Comparison of ENCODE assay signal across 9 cellular contexts in the genomic region with DNA sequence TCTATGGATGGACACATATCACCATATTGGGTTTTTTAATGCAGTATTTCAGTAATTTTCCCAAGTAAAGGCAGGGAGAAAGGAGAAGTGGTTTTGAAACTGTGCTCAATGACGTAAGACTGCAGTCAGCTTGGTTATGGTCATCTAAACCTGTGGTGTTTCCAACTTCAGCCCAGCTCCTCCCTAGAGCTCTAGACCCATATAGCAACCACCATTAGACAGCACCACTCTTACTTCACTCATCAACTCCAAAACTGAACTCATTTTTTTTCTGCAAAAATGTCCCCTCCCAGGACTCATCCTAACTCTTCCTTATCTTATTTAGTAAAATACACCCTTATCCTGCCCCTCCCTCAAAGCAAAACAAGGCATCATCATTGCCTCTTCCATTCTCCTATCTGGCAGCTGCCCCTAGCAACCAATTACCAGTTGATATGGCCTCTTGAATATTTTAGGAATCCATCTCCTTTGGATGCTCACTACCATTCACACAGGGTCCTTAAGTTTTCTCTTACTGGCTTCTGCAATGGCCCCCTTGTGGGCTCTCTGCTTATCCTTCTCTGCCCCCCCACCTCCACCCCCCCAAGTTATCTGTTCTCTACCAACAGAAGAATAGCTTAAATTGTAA. TPM values are rescaled to one million over a fixed set of nuclear protein-coding genes. Genes with fewer than 3 reads are reported as not detected.
DNase-seq lines count a peak whose midpoint lies in the region; ATAC-seq, FAIRE-seq and TF ChIP-seq lines count a peak whose summit lies in the region.
"Had no signal": no experiment of that assay in that cellular context is flagged by ENCODE, and none has a peak within 500 bp of the region (broad histone marks: within the 10 kb centered on the region; RNA-seq: fewer than 3 reads in every experiment).

No MANE protein-coding gene starts in this region.

- H3K9me3 ChIP-seq in K562 (replicated peaks; ENCODE audit: control insufficient read depth, insufficient read depth, low read depth, low read length) = no peaks in the 10 kb centered on the region
- no peaks in the 10 kb centered on the region for H3K9me3 ChIP-seq in skeletal muscle satellite cell (replicated peaks; ENCODE audit: low read length)

- in situ Hi-C loops in K562 (cut with MboI) = no loop called here

- intact Hi-C loops in K562 (cut with micrococcal nuclease) = loop anchor here (5.0 kb wide), 2 partner anchors 120 to 325 kb away; no protein-coding TSS in a partner anchor

- H3K27ac Mint-ChIP-seq in activated T-cell treated with anti-CD3 and anti-CD28 coated beads, Interleukin-2, amount 50 U/mL, for 24 hours = peak overlapping the region; percentile 96

- H3K9ac ChIP-seq in K562 (ENCODE audit: insufficient read depth in 1 of 2, low read depth in 2 of 2, low read length in 2 of 2) (peak overlapping the region in 1 of 2 experiments; percentile 84; a peak in 1 of 4 replicates), skeletal muscle satellite cell (ENCODE audit: low read depth, low read length) (peak overlapping the region; percentile 95)

- no peak for FAIRE-seq in K562 (lab: Jason Lieb, UNC)
- FAIRE-seq: TTC549 had no signal

- ATAC-seq in K562 (no peak), HG02642 (IDR thresholded peaks at IDR 0.05; ENCODE audit: poor library complexity, unreplicated experiment) (no peak), HG02852 (IDR thresholded peaks at IDR 0.05; ENCODE audit: unreplicated experiment) (no peak), HG03039 (IDR thresholded peaks at IDR 0.05; ENCODE audit: unreplicated experiment) (no peak)

- H3K9me1 ChIP-seq in K562 (ENCODE audit: control insufficient read depth, insufficient read depth, low read length) = no peaks in the 10 kb centered on the region

- H3K36me3 ChIP-seq in K562 (ENCODE audit: control insufficient read depth, insufficient read depth, low read length) (no peaks in the 10 kb centered on the region; the same call in 2 of the 3 replicates), skeletal muscle satellite cell (ENCODE audit: insufficient read depth, low read length) (no peaks in the 10 kb centered on the region)

- CTCF ChIA-PET in K562 (lab: Yijun Ruan, JAX; ENCODE audit: low intra/inter-chr PET ratio) = no interaction called here

- H3K4me2 ChIP-seq in K562 (ENCODE audit: insufficient read depth, low read length) = peak overlapping the region; percentile 94
- peak overlapping the region; percentile 95 for H3K4me2 ChIP-seq in skeletal muscle satellite cell (ENCODE audit: low read length)

- TF ChIP-seq RAD21 in K562 (CRISPR knock-in tag; conservative IDR thresholded peaks at IDR 0.05 in 1 of 2, IDR thresholded peaks at IDR 0.05 in 1 of 2) = no peak

- TF ChIP-seq CTCF in K562 (IDR thresholded peaks at IDR 0.05 in 2 of 3, conservative IDR thresholded peaks at IDR 0.05 in 1 of 3; ENCODE audit: insufficient read depth in 2 of 3, low read depth in 1 of 3, low read length in 3 of 3) = peak in 1 of 3 experiments; percentile 14; a peak in 1 of 6 replicates

- H3K27me3 ChIP-seq in K562 (ENCODE audit: control insufficient read depth in 2 of 2, insufficient read depth in 2 of 2, low read length in 2 of 2) (no peaks in the 10 kb centered on the region), skeletal muscle satellite cell (ENCODE audit: control insufficient read depth, insufficient read depth, low read length) (no peaks in the 10 kb centered on the region)

- peaks cover 41% of the 10 kb centered on the region for H3K4me1 Mint-ChIP-seq in activated T-cell treated with anti-CD3 and anti-CD28 coated beads, Interleukin-2, amount 50 U/mL, for 24 hours (ENCODE audit: low read depth)

- no peaks in the 10 kb centered on the region for H3K9me3 Mint-ChIP-seq in activated T-cell treated with anti-CD3 and anti-CD28 coated beads, Interleukin-2, amount 50 U/mL, for 24 hours

- no peaks in the 10 kb centered on the region for H3K27me3 Mint-ChIP-seq in activated T-cell treated with anti-CD3 and anti-CD28 coated beads, Interleukin-2, amount 50 U/mL, for 24 hours

- H3K36me3 Mint-ChIP-seq in activated T-cell treated with anti-CD3 and anti-CD28 coated beads, Interleukin-2, amount 50 U/mL, for 24 hours (ENCODE audit: low read depth) = peaks cover 19% of the 10 kb centered on the region

- TF ChIP-seq POLR2A in K562 (conservative IDR thresholded peaks at IDR 0.05) = no peak

- H2AFZ ChIP-seq in K562 (ENCODE audit: low read depth, low read length) = peak overlapping the region; percentile 88; the same call in 1 of the 2 replicates

- TF ChIP-seq EP300 in K562 (IDR thresholded peaks at IDR 0.05; ENCODE audit: low read length) = no peak

- no peak overlapping the region for H3K27ac ChIP-seq in K562 (ENCODE audit: extremely low read depth, low read depth, low read length)

- BruUV-seq in K562 (replicated peaks; lab: Mats Ljungman, UMichigan) = no TSS peak

- 50% methylated on average over 1 of the region's 1 CpG for WGBS in K562 (ENCODE audit: insufficient coverage, low coverage, missing lambda C conversion rate)

- DNase-seq in activated T-cell treated with anti-CD3 and anti-CD28 coated beads, Interleukin-2, amount 50 U/mL, for 24 hours = no peak
- no peak for DNase-seq in activated T-cell treated with anti-CD3 and anti-CD28 coated beads, Interleukin-2, amount 50 U/mL, for 1 hour
- DNase-seq in LHCN-M2 (ENCODE audit: low read depth) (peak; percentile 81), K562 (ENCODE audit: extremely low read depth in 1 of 4, low spot score in 3 of 4) (peak; percentile 36 to 56 (median 46))

- peak overlapping the region; percentile 88 for H3K4me3 ChIP-seq in K562
- peak overlapping the region; percentile 80 for H3K4me3 ChIP-seq in skeletal muscle satellite cell (ENCODE audit: low read length)

- H3K79me2 ChIP-seq in K562 (ENCODE audit: control insufficient read depth, insufficient read depth, low read length) = peaks cover 44% of the 10 kb centered on the region

- H3K4me3 Mint-ChIP-seq in activated T-cell treated with anti-CD3 and anti-CD28 coated beads, Interleukin-2, amount 50 U/mL, for 24 hours = peak overlapping the region; percentile 96

- peaks cover 10% of the 10 kb centered on the region; the same call in 1 of the 2 replicates for H4K20me1 ChIP-seq in K562 (replicated peaks; ENCODE audit: control insufficient read depth, insufficient read depth, low read length)

- POLR2A ChIA-PET in K562 (lab: Yijun Ruan, JAX) = interaction anchor here (0.6 to 4.0 kb wide), 8 partner anchors 8 to 336 kb away, joined by 3 to 22 read pairs (median 4); no protein-coding TSS in a partner anchor

- H3K4me1 ChIP-seq in K562 (replicated peaks in 1 of 2; ENCODE audit: control insufficient read depth in 2 of 2, insufficient read depth in 2 of 2, low read length in 2 of 2) = peaks cover 17 to 32% of the 10 kb centered on the region in 2 experiments
- H3K4me1 ChIP-seq in skeletal muscle satellite cell (ENCODE audit: control insufficient read depth, insufficient read depth, low read length) = peaks cover 47% of the 10 kb centered on the region

TF ChIP-seq in K562, 482 proteins besides CTCF, POLR2A, EP300 and RAD21 (continues in another document):
- no peak for TF ChIP-seq MIER1 (IDR thresholded peaks at IDR 0.05; ENCODE audit: low read depth)

RNA-seq across cellular contexts. Expression of a gene that starts 1.5 kb away (rescaled TPM):
- total RNA-seq in LHCN-M2 (2014; rRNA removed) = 17.0 and 18.3 TPM in 2 replicates
- 49.9 TPM for polyA plus RNA-seq in LHCN-M2 (2012)
- total RNA-seq in K562 (2011; cell fraction: chromatin; rRNA removed; ENCODE audit: low replicate concordance) = 8.4 and 9.2 TPM in 2 replicates
- total RNA-seq in K562 (2011; cell fraction: nucleolus; rRNA removed) = 8.0 and 11.1 TPM in 2 replicates
- total RNA-seq in K562 (2011; cell fraction: nucleoplasm; rRNA removed) = 10.6 and 21.0 TPM in 2 replicates
- total RNA-seq in K562 (2014; rRNA removed) = 7.7 and 9.7 TPM in 2 replicates
- total RNA-seq in K562 (2014; rRNA removed; fragmentation: Illumina TruSeq; extraction: Trizol) = 25.7 and 27.1 TPM in 2 replicates
- total RNA-seq in K562 (2015; rRNA removed; fragmentation: Illumina TruSeq; extraction: Trizol) = 21.5 and 25.6 TPM in 2 replicates
- total RNA-seq in K562 (2021) = 25.9 and 26.1 TPM in 2 replicates
- 21.8 and 27.7 TPM in 2 replicates for polyA plus RNA-seq in K562 (2011; rRNA removed)
- 6.7 and 9.2 TPM in 2 replicates for polyA plus RNA-seq in K562 (2011; cell fraction: cytosol; rRNA removed)
- 5.5 and 6.9 TPM in 2 replicates for polyA plus RNA-seq in K562 (2011; cell fraction: nucleus; rRNA removed)
- polyA plus RNA-seq in K562 (2012) = 27.7 and 49.2 TPM in 2 replicates
- polyA plus RNA-seq in K562 (2014; fragmentation: Illumina TruSeq; extraction: Trizol) = 23.8 and 28.0 TPM in 2 replicates
- 1 to 10 TPM; 7.2 to 9.7 TPM for polyA plus RNA-seq in K562 (2014; fragmentation: Nextera tagmentation; extraction: Ambion mirVana)
- polyA plus RNA-seq in K562 (2014; rRNA removed) = 25.9 and 27.8 TPM in 2 replicates
- 44.3 and 45.6 TPM in 2 replicates for polyA minus RNA-seq in K562 (2011; rRNA and poly(A)+ RNA removed)
- polyA minus RNA-seq in K562 (2011; cell fraction: cytosol; rRNA and poly(A)+ RNA removed) = 16.7 and 18.3 TPM in 2 replicates
- polyA minus RNA-seq in K562 (2011; cell fraction: nucleus; rRNA and poly(A)+ RNA removed) = 10.5 and 14.3 TPM in 2 replicates
- total RNA-seq in skeletal muscle satellite cell (2012; rRNA removed) = 20.1 and 25.3 TPM in 2 replicates

RNA-seq across cellular contexts. Expression of a gene that starts 55.7 kb away (rescaled TPM):
- total RNA-seq in LHCN-M2 (2014; rRNA removed) (30.8 and 32.6 TPM in 2 replicates), K562 (2014; rRNA removed) (16.3 and 29.6 TPM in 2 replicates), K562 (2014; rRNA removed; fragmentation: Illumina TruSeq; extraction: Trizol) (28.5 and 30.1 TPM in 2 replicates), K562 (2015; rRNA removed; fragmentation: Illumina TruSeq; extraction: Trizol) (28.1 and 29.5 TPM in 2 replicates), K562 (2021) (15.2 and 17.9 TPM in 2 replicates)
- 22.8 TPM for polyA plus RNA-seq in LHCN-M2 (2012)
- total RNA-seq in K562 (2011; cell fraction: chromatin; rRNA removed; ENCODE audit: low replicate concordance) = 15.3 and 52.6 TPM in 2 replicates
- 11.7 and 19.3 TPM in 2 replicates for total RNA-seq in K562 (2011; cell fraction: nucleolus; rRNA removed)
- total RNA-seq in K562 (2011; cell fraction: nucleoplasm; rRNA removed) = 28.8 and 50.9 TPM in 2 replicates
- polyA plus RNA-seq in K562 (2011; rRNA removed) (27.3 and 41.2 TPM in 2 replicates), K562 (2014; fragmentation: Illumina TruSeq; extraction: Trizol) (23.4 and 27.4 TPM in 2 replicates), K562 (2014; fragmentation: Nextera tagmentation; extraction: Ambion mirVana) (10 to 100 TPM; 60.6 to 63.4 TPM), K562 (2014; rRNA removed) (35.0 and 36.7 TPM in 2 replicates)
- polyA plus RNA-seq in K562 (2011; cell fraction: cytosol; rRNA removed) = 5.7 and 11.3 TPM in 2 replicates
- 23.0 and 30.6 TPM in 2 replicates for polyA plus RNA-seq in K562 (2011; cell fraction: nucleus; rRNA removed)
- 16.8 and 21.2 TPM in 2 replicates for polyA plus RNA-seq in K562 (2012)
- 37.4 and 49.6 TPM in 2 replicates for polyA minus RNA-seq in K562 (2011; rRNA and poly(A)+ RNA removed)
- polyA minus RNA-seq in K562 (2011; cell fraction: cytosol; rRNA and poly(A)+ RNA removed) = 8.2 and 9.3 TPM in 2 replicates
- 29.8 and 56.1 TPM in 2 replicates for polyA minus RNA-seq in K562 (2011; cell fraction: nucleus; rRNA and poly(A)+ RNA removed)
- 27.1 and 28.1 TPM in 2 replicates for total RNA-seq in skeletal muscle satellite cell (2012; rRNA removed)

Comparison
In these comparisons a context has a peak if more than half of its experiments do, and no peak if none do; other contexts are left out.
1. DNase-seq: peak in LHCN-M2 (single experiment) and K562 (4 of 4); none in activated T-cell treated with anti-CD3 and anti-CD28 coated beads, Interleukin-2, amount 50 U/mL, for 24 hours (single experiment) and activated T-cell treated with anti-CD3 and anti-CD28 coated beads, Interleukin-2, amount 50 U/mL, for 1 hour (single experiment).